16 cellular contexts compared by ENCODE assay signal in genomic region chr7:367351-367841, GRCh38.
DNase-seq lines count a peak whose midpoint lies in the region; ATAC-seq, FAIRE-seq and TF ChIP-seq lines count a peak whose summit lies in the region.
"Had no signal": no experiment of that assay in that cellular context is flagged by ENCODE, and none has a peak within 500 bp of the region (broad histone marks: within the 10 kb centered on the region; RNA-seq: fewer than 3 reads in every experiment).

No MANE protein-coding gene starts in this region.

- H3K4me1 ChIP-seq in Caco-2, result peaks cover 47% of the 10 kb centered on the region
- peaks cover 0 to 3% of the 10 kb centered on the region in 2 donors for H3K4me1 ChIP-seq in kidney (ENCODE audit: control insufficient read depth in 1 of 2, insufficient read depth in 1 of 2, low read depth in 1 of 2, low read length in 2 of 2)
- H3K4me1 ChIP-seq: BE2C, SJCRH30 had no signal

- H3K36me3 Mint-ChIP-seq in CD14-positive monocyte (no peaks in the 10 kb centered on the region), Caco-2 (ENCODE audit: insufficient read depth, unreplicated experiment) (no peaks in the 10 kb centered on the region), osteocyte (ENCODE audit: unreplicated experiment) (no peaks in the 10 kb centered on the region)

- intact Hi-C loops in CD14-positive monocyte (cut with micrococcal nuclease), result no loop called here
- intact Hi-C loops in Caco-2 (cut with micrococcal nuclease; ENCODE audit: unreplicated experiment), result no loop called here
- intact Hi-C loops in kidney (cut with DNase I), result no loop called here

- peaks cover 3 to 24% (median 6%) of the 10 kb centered on the region in 7 donors for H3K9me3 Mint-ChIP-seq in CD14-positive monocyte
- H3K9me3 Mint-ChIP-seq in Caco-2 (ENCODE audit: unreplicated experiment), result no peaks in the 10 kb centered on the region
- no peaks in the 10 kb centered on the region for H3K9me3 Mint-ChIP-seq in osteocyte (ENCODE audit: unreplicated experiment)

- no peak for ATAC-seq in HG03196 (IDR thresholded peaks at IDR 0.05; ENCODE audit: unreplicated experiment)
- no peak for ATAC-seq in GM21825 (IDR thresholded peaks at IDR 0.05; ENCODE audit: unreplicated experiment)
- ATAC-seq: Panc1 had no signal

- no peak overlapping the region for H3K4me3 ChIP-seq in Caco-2 (ENCODE audit: low read depth, low read length)
- H3K4me3 ChIP-seq in kidney (ENCODE audit: low read length in 2 of 2), result no peak overlapping the region
- H3K4me3 ChIP-seq: SJCRH30 had no signal

- H3K4me1 Mint-ChIP-seq in CD14-positive monocyte (peaks cover 24% of the 10 kb centered on the region), Caco-2 (ENCODE audit: low read depth, unreplicated experiment) (peaks cover 36% of the 10 kb centered on the region), osteocyte (ENCODE audit: unreplicated experiment) (peaks cover 26% of the 10 kb centered on the region)

- TF ChIP-seq CTCF in CD14-positive monocyte (IDR thresholded peaks at IDR 0.05) (no peak), Caco-2 (IDR thresholded peaks at IDR 0.05; ENCODE audit: insufficient read depth in 1 of 2, low read depth in 1 of 2, low read length in 1 of 2, severe bottlenecking in 1 of 2, unreplicated experiment in 1 of 2) (no peak), kidney (IDR thresholded peaks at IDR 0.05; ENCODE audit: borderline replicate concordance, extremely low read depth, insufficient read depth) (no peak), osteocyte (IDR thresholded peaks at IDR 0.05) (no peak)

- H3K27ac ChIP-seq in kidney (ENCODE audit: low read depth in 2 of 2, low read length in 2 of 2), result no peak overlapping the region
- H3K27ac ChIP-seq: SJCRH30 had no signal

- H3K36me3 ChIP-seq in Caco-2 (ENCODE audit: control insufficient read depth, insufficient read depth, low read length) (no peaks in the 10 kb centered on the region), kidney (ENCODE audit: control insufficient read depth in 1 of 2, insufficient read depth in 2 of 2, low read length in 2 of 2) (no peaks in the 10 kb centered on the region)
- H3K36me3 ChIP-seq: BE2C, SJCRH30 had no signal

- DNase-seq in CD14-positive monocyte (ENCODE audit: low spot score) (peak; percentile 36), Caco-2 (no peak), kidney (peak; percentile 55), osteocyte (ENCODE audit: extremely low spot score, unreplicated experiment) (no peak), NCI-H1092 treated with DMSO at 0.1 percent for 48 hours (lab: John Stamatoyannopoulos, UW) (no peak), DMS114 treated with DMSO at 0.1 percent for 48 hours (lab: John Stamatoyannopoulos, UW; ENCODE audit: unreplicated experiment) (no peak)
- DNase-seq: BE2C, KBM-7, NCI-H1092, NCI-H1694 treated with DMSO at 0.1 percent for 48 hours, NCI-H82, SJCRH30 had no signal

- BruUV-seq in Caco-2 (replicated peaks; lab: Mats Ljungman, UMichigan), result no TSS peak

- peaks cover 19 to 50% (median 29%) of the 10 kb centered on the region in 3 donors for H3K27me3 Mint-ChIP-seq in CD14-positive monocyte (ENCODE audit: low read depth in 3 of 3)
- no peaks in the 10 kb centered on the region for H3K27me3 Mint-ChIP-seq in Caco-2 (ENCODE audit: insufficient read depth, unreplicated experiment)
- no peaks in the 10 kb centered on the region for H3K27me3 Mint-ChIP-seq in osteocyte (ENCODE audit: unreplicated experiment)

- H3K27me3 ChIP-seq in Caco-2 (replicated peaks; ENCODE audit: control insufficient read depth, insufficient read depth, low read length), result no peaks in the 10 kb centered on the region
- H3K27me3 ChIP-seq: BE2C, SJCRH30 had no signal

- POLR2A ChIA-PET in Caco-2 (lab: Charles Lee), result no interaction called here

- CTCF ChIA-PET in Caco-2 (lab: Charles Lee), result no interaction called here

- no peak overlapping the region for H3K9ac ChIP-seq in kidney (ENCODE audit: low read length in 2 of 2)

- H3K4me3 Mint-ChIP-seq in CD14-positive monocyte, result no peak overlapping the region
- H3K4me3 Mint-ChIP-seq in Caco-2 (ENCODE audit: unreplicated experiment), result no peak overlapping the region
- H3K4me3 Mint-ChIP-seq in osteocyte (ENCODE audit: unreplicated experiment), result no peak overlapping the region

- H3K9me3 ChIP-seq in Caco-2, result no peaks in the 10 kb centered on the region
- no peaks in the 10 kb centered on the region for H3K9me3 ChIP-seq in kidney (ENCODE audit: control insufficient read depth in 1 of 2, low read length in 2 of 2)
- H3K9me3 ChIP-seq: BE2C, SJCRH30 had no signal

- FAIRE-seq in kidney (lab: Jason Lieb, UNC), result no peak
- FAIRE-seq: H54 had no signal

- no peak overlapping the region for H3K27ac Mint-ChIP-seq in CD14-positive monocyte
- H3K27ac Mint-ChIP-seq in Caco-2 (ENCODE audit: unreplicated experiment), result peak overlapping the region; percentile 4
- peak overlapping the region; percentile 93 for H3K27ac Mint-ChIP-seq in osteocyte (ENCODE audit: unreplicated experiment)

Comparison
In these comparisons a context has a peak if more than half of its experiments do, and no peak if none do; other contexts are left out.
1. DNase-seq: peak in CD14-positive monocyte (single experiment) and kidney (single experiment); none in Caco-2 (0 of 2), osteocyte (single experiment), NCI-H1092 treated with DMSO at 0.1 percent for 48 hours (single experiment) and DMS114 treated with DMSO at 0.1 percent for 48 hours (single experiment).
2. H3K27ac Mint-ChIP-seq: peak in Caco-2 (single experiment) and osteocyte (single experiment); none in CD14-positive monocyte (0 of 7).